Comparison of ENCODE assay signal across 20 cellular contexts in genomic region chr5:65247594-65247993, GRCh38.
"Had no signal": no experiment of that assay in that cellular context is flagged by ENCODE, and none has a peak within 500 bp of the region (broad histone marks: within the 10 kb centered on the region; RNA-seq: fewer than 3 reads in every experiment).

No MANE protein-coding gene starts in this region.

- FAIRE-seq: astrocyte, small intestine had no signal

- ATAC-seq: activated CD8-positive, alpha-beta T cell treated with anti-CD3 and anti-CD28 coated beads, Interleukin-2, amount 10 ng/mL, durations not matched to agents 7 days and 5 days; activated T-cell treated with anti-CD3 and anti-CD28 coated beads, Interleukin-2, amount 50 U/mL, for 4 hours; heart right ventricle; naive thymus-derived CD8-positive, alpha-beta T cell; right lobe of liver; stimulated activated naive CD8-positive, alpha-beta T cell treated with anti-CD3 and anti-CD28 coated beads, Interleukin-15, amount 100 ng/mL, for 72 hours had no signal

- H3K36me3 ChIP-seq: adrenal gland, esophagus muscularis mucosa, heart right ventricle, right lobe of liver, suprapubic skin, transverse colon, vagina had no signal

- H3K4me1 ChIP-seq: adrenal gland, heart right ventricle, parathyroid adenoma, right lobe of liver, suprapubic skin, vagina had no signal

- H3K9me3 ChIP-seq: adrenal gland, esophagus muscularis mucosa, heart right ventricle, right lobe of liver, suprapubic skin, transverse colon, vagina had no signal

- H3K4me3 ChIP-seq: adrenal gland, esophagus muscularis mucosa, heart right ventricle, right lobe of liver, suprapubic skin, transverse colon, vagina had no signal

- H3K27ac ChIP-seq: adrenal gland, esophagus muscularis mucosa, heart right ventricle, parathyroid adenoma, right lobe of liver, suprapubic skin, transverse colon, vagina had no signal

- H3K4me3 Mint-ChIP-seq: activated CD4-positive, alpha-beta T cell treated with anti-CD3 and anti-CD28 coated beads, Interleukin-2, amount 10 ng/mL, durations not matched to agents 24 days and 14 days; activated CD8-positive, alpha-beta T cell treated with anti-CD3 and anti-CD28 coated beads, Interleukin-2, amount 10 ng/mL, durations not matched to agents 7 days and 5 days; activated naive CD4-positive, alpha-beta T cell treated with anti-CD3 and anti-CD28 coated beads, Interleukin-2, amount 50 U/mL, for 24 hours; activated T-cell treated with anti-CD3 and anti-CD28 coated beads, Interleukin-2, amount 50 U/mL, for 4 hours; naive thymus-derived CD8-positive, alpha-beta T cell; stimulated activated naive CD8-positive, alpha-beta T cell treated with anti-CD3 and anti-CD28 coated beads, Interleukin-15, amount 100 ng/mL, for 72 hours had no signal

- H3K9me3 Mint-ChIP-seq: activated CD4-positive, alpha-beta T cell treated with anti-CD3 and anti-CD28 coated beads, Interleukin-2, amount 10 ng/mL, durations not matched to agents 24 days and 14 days; activated naive CD4-positive, alpha-beta T cell treated with anti-CD3 and anti-CD28 coated beads, Interleukin-2, amount 50 U/mL, for 24 hours; activated T-cell treated with anti-CD3 and anti-CD28 coated beads, Interleukin-2, amount 50 U/mL, for 4 hours; naive thymus-derived CD8-positive, alpha-beta T cell; stimulated activated naive CD8-positive, alpha-beta T cell treated with anti-CD3 and anti-CD28 coated beads, Interleukin-15, amount 100 ng/mL, for 72 hours had no signal

- H3K79me2 ChIP-seq: parathyroid adenoma had no signal

- H3K9ac ChIP-seq: parathyroid adenoma had no signal

- H3K4me1 Mint-ChIP-seq: activated CD4-positive, alpha-beta T cell treated with anti-CD3 and anti-CD28 coated beads, Interleukin-2, amount 10 ng/mL, durations not matched to agents 24 days and 14 days; activated naive CD4-positive, alpha-beta T cell treated with anti-CD3 and anti-CD28 coated beads, Interleukin-2, amount 50 U/mL, for 24 hours; naive thymus-derived CD8-positive, alpha-beta T cell; stimulated activated naive CD8-positive, alpha-beta T cell treated with anti-CD3 and anti-CD28 coated beads, Interleukin-15, amount 100 ng/mL, for 72 hours had no signal

- H3K27me3 Mint-ChIP-seq: activated CD4-positive, alpha-beta T cell treated with anti-CD3 and anti-CD28 coated beads, Interleukin-2, amount 10 ng/mL, durations not matched to agents 24 days and 14 days; activated naive CD4-positive, alpha-beta T cell treated with anti-CD3 and anti-CD28 coated beads, Interleukin-2, amount 50 U/mL, for 24 hours; naive thymus-derived CD8-positive, alpha-beta T cell; stimulated activated naive CD8-positive, alpha-beta T cell treated with anti-CD3 and anti-CD28 coated beads, Interleukin-15, amount 100 ng/mL, for 72 hours had no signal

- DNase-seq: activated CD4-positive, alpha-beta T cell treated with anti-CD3 and anti-CD28 coated beads, Interleukin-2, amount 10 ng/mL, durations not matched to agents 24 days and 14 days; activated CD4-positive, CD25-positive, alpha-beta regulatory T cell; activated CD8-positive, alpha-beta T cell treated with anti-CD3 and anti-CD28 coated beads, Interleukin-2, amount 10 ng/mL, durations not matched to agents 7 days and 5 days; activated effector memory CD4-positive, alpha-beta T cell treated with anti-CD3 and anti-CD28 coated beads, Interleukin-2, amount 50 U/mL, for 16 hours; activated T-cell treated with anti-CD3 and anti-CD28 coated beads, Interleukin-2, amount 50 U/mL, for 4 hours; adrenal gland; effector CD4-positive, alpha-beta T cell; heart right ventricle; naive thymus-derived CD8-positive, alpha-beta T cell; right lobe of liver; small intestine; stimulated activated CD4-positive, alpha-beta T cell treated with anti-CD3 and anti-CD28 coated beads, Interleukin-4, amount 100 ng/mL, for 1 hour; stimulated activated naive CD8-positive, alpha-beta T cell treated with anti-CD3 and anti-CD28 coated beads, Interleukin-15, amount 100 ng/mL, for 72 hours; transverse colon had no signal

- H3K36me3 Mint-ChIP-seq: activated naive CD4-positive, alpha-beta T cell treated with anti-CD3 and anti-CD28 coated beads, Interleukin-2, amount 50 U/mL, for 24 hours; naive thymus-derived CD8-positive, alpha-beta T cell had no signal

- H3K27me3 ChIP-seq: adrenal gland, esophagus muscularis mucosa, heart right ventricle, right lobe of liver, suprapubic skin, transverse colon, vagina had no signal

- H3K27ac Mint-ChIP-seq: activated CD4-positive, alpha-beta T cell treated with anti-CD3 and anti-CD28 coated beads, Interleukin-2, amount 10 ng/mL, durations not matched to agents 24 days and 14 days; activated CD8-positive, alpha-beta T cell treated with anti-CD3 and anti-CD28 coated beads, Interleukin-2, amount 10 ng/mL, durations not matched to agents 7 days and 5 days; activated naive CD4-positive, alpha-beta T cell treated with anti-CD3 and anti-CD28 coated beads, Interleukin-2, amount 50 U/mL, for 24 hours; stimulated activated naive CD8-positive, alpha-beta T cell treated with anti-CD3 and anti-CD28 coated beads, Interleukin-15, amount 100 ng/mL, for 72 hours had no signal

- H2AFZ ChIP-seq: parathyroid adenoma had no signal
